Comparison of ENCODE assay signal across 8 cellular contexts in the genomic region with DNA sequence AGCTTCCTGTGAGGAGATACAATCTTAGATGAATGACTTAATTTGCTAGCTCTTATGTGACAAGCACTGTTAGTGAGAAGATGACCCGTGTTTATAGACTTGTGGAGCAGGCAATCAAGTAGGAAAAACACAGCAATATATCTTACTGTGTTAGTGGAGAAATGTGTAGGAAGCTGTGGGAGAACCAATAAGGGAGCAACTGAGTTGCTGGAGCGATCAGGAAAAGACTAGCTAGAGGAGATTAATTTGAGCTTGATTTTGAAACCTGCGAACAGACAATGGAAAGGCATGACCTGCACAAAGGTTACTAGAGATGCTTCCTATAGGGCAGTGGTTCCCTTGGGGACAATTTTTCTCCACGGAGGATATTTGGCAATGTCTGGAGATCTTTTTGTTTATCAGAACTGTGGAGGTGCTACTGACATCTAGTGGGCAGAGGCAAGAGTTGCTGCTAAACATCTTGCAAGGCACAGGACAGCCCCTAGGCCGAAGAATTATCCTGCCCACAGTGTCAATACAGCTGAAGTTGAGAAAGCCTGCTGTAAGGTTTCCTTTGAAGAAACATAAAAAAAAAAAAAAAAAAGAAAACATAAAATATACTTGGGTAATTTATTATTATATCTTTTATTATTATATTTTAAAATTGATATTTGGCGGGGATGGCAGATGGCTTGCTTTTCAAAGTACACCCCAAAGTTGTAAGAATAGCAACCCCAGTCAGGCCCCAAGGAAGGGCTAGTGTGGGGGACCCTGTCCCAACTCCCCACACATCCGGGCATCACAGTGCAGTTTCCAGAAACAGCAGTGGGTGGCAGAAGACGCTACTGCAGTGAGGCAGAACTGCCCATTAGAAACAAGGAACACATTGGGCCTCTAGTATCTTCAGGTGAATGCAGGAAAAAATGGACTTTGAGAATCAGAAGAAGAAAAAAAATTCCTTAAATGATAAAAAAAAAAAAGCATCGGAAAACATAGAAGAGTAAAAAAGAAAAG.
DNase-seq lines count a peak whose midpoint lies in the region; ATAC-seq and TF ChIP-seq lines count a peak whose summit lies in the region.

No MANE protein-coding gene starts in this region.

- H3K9me3 Mint-ChIP-seq in activated T-helper 1 cell treated with anti-CD3 and anti-CD28 coated beads, Interleukin-12 subunit alpha, Interleukin-12 subunit beta, Interleukin-2, Interleukin-4 antibody, amounts not matched to agents 30 ng/mL and 10 ng/mL and 1 ng/mL, durations not matched to agents 14 hours and 24 hours and 36 hours = no peaks in the 10 kb centered on the region
- H3K9me3 Mint-ChIP-seq in natural killer cell treated with Interleukin-12 subunit alpha and Interleukin-12 subunit beta and Interleukin-15 and Interleukin-18, amount 100 ng/mL, for 72 hours = peaks cover 3% of the 10 kb centered on the region

- H3K27me3 Mint-ChIP-seq in activated T-helper 1 cell treated with anti-CD3 and anti-CD28 coated beads, Interleukin-12 subunit alpha, Interleukin-12 subunit beta, Interleukin-2, Interleukin-4 antibody, amounts not matched to agents 30 ng/mL and 10 ng/mL and 1 ng/mL, durations not matched to agents 14 hours and 24 hours and 36 hours (ENCODE audit: insufficient read depth) = peaks cover 2% of the 10 kb centered on the region
- peaks cover 0 to 2% of the 10 kb centered on the region in 2 donors for H3K27me3 Mint-ChIP-seq in natural killer cell treated with Interleukin-12 subunit alpha and Interleukin-12 subunit beta and Interleukin-15 and Interleukin-18, amount 100 ng/mL, for 72 hours

- peak; percentile 32 for DNase-seq in Caki2 (ENCODE audit: low read depth)
- peak; percentile 6 for DNase-seq in NCI-H1105 (lab: John Stamatoyannopoulos, UW)
- DNase-seq in astrocyte of the spinal cord (ENCODE audit: low read depth, low spot score) = peak; percentile 54
- peak; percentile 86 for DNase-seq in left kidney (ENCODE audit: low read depth, low spot score)
- no peak for DNase-seq in activated T-helper 1 cell treated with anti-CD3 and anti-CD28 coated beads, Interleukin-12 subunit alpha, Interleukin-12 subunit beta, Interleukin-2, Interleukin-4 antibody, amounts not matched to agents 30 ng/mL and 10 ng/mL and 1 ng/mL, durations not matched to agents 14 hours and 24 hours and 36 hours (ENCODE audit: low spot score)
- no peak for DNase-seq in natural killer cell treated with Interleukin-12 subunit alpha and Interleukin-12 subunit beta and Interleukin-15 and Interleukin-18, amount 100 ng/mL, for 72 hours (ENCODE audit: low spot score)

- no peaks in the 10 kb centered on the region for H3K36me3 Mint-ChIP-seq in activated T-helper 1 cell treated with anti-CD3 and anti-CD28 coated beads, Interleukin-12 subunit alpha, Interleukin-12 subunit beta, Interleukin-2, Interleukin-4 antibody, amounts not matched to agents 30 ng/mL and 10 ng/mL and 1 ng/mL, durations not matched to agents 14 hours and 24 hours and 36 hours (ENCODE audit: low read depth)
- no peaks in the 10 kb centered on the region for H3K36me3 Mint-ChIP-seq in natural killer cell treated with Interleukin-12 subunit alpha and Interleukin-12 subunit beta and Interleukin-15 and Interleukin-18, amount 100 ng/mL, for 72 hours

- H3K4me3 ChIP-seq in astrocyte of the spinal cord (ENCODE audit: low read depth, low read length) = no peak overlapping the region

- no peak overlapping the region for H3K27ac Mint-ChIP-seq in activated T-helper 1 cell treated with anti-CD3 and anti-CD28 coated beads, Interleukin-12 subunit alpha, Interleukin-12 subunit beta, Interleukin-2, Interleukin-4 antibody, amounts not matched to agents 30 ng/mL and 10 ng/mL and 1 ng/mL, durations not matched to agents 14 hours and 24 hours and 36 hours
- no peak overlapping the region for H3K27ac Mint-ChIP-seq in natural killer cell treated with Interleukin-12 subunit alpha and Interleukin-12 subunit beta and Interleukin-15 and Interleukin-18, amount 100 ng/mL, for 72 hours

- in situ Hi-C loops in Caki2 (cut with HindIII; ENCODE audit: low pct_unique_long_range_greater_than_20kb, low sequenced_read_pairs) = no loop called here
- in situ Hi-C loops in astrocyte of the spinal cord (cut with HindIII; ENCODE audit: low sequenced_read_pairs) = no loop called here

- peak; percentile 85 for ATAC-seq in GM18511 (IDR thresholded peaks at IDR 0.05; ENCODE audit: unreplicated experiment)
- peak; percentile 90 for ATAC-seq in HG02852 (IDR thresholded peaks at IDR 0.05; ENCODE audit: unreplicated experiment)
- no peak for ATAC-seq in natural killer cell treated with Interleukin-12 subunit alpha and Interleukin-12 subunit beta and Interleukin-15 and Interleukin-18, amount 100 ng/mL, for 72 hours

- peak; percentile 84 for TF ChIP-seq CTCF in astrocyte of the spinal cord (IDR thresholded peaks at IDR 0.05; ENCODE audit: low read depth, low read length)

- intact Hi-C loops in activated T-helper 1 cell treated with anti-CD3 and anti-CD28 coated beads, Interleukin-12 subunit alpha, Interleukin-12 subunit beta, Interleukin-2, Interleukin-4 antibody, amounts not matched to agents 30 ng/mL and 10 ng/mL and 1 ng/mL, durations not matched to agents 14 hours and 24 hours and 36 hours (cut with micrococcal nuclease) = loop anchor here (1.0 to 10.0 kb wide), 3 partner anchors 320 to 577 kb away; no protein-coding TSS in a partner anchor

- no peaks in the 10 kb centered on the region for H3K4me1 Mint-ChIP-seq in activated T-helper 1 cell treated with anti-CD3 and anti-CD28 coated beads, Interleukin-12 subunit alpha, Interleukin-12 subunit beta, Interleukin-2, Interleukin-4 antibody, amounts not matched to agents 30 ng/mL and 10 ng/mL and 1 ng/mL, durations not matched to agents 14 hours and 24 hours and 36 hours (ENCODE audit: low read depth)
- peaks cover 0 to 5% of the 10 kb centered on the region in 2 donors for H3K4me1 Mint-ChIP-seq in natural killer cell treated with Interleukin-12 subunit alpha and Interleukin-12 subunit beta and Interleukin-15 and Interleukin-18, amount 100 ng/mL, for 72 hours (ENCODE audit: low read depth in 2 of 2)

- no peak overlapping the region for H3K4me3 Mint-ChIP-seq in activated T-helper 1 cell treated with anti-CD3 and anti-CD28 coated beads, Interleukin-12 subunit alpha, Interleukin-12 subunit beta, Interleukin-2, Interleukin-4 antibody, amounts not matched to agents 30 ng/mL and 10 ng/mL and 1 ng/mL, durations not matched to agents 14 hours and 24 hours and 36 hours
- H3K4me3 Mint-ChIP-seq in natural killer cell treated with Interleukin-12 subunit alpha and Interleukin-12 subunit beta and Interleukin-15 and Interleukin-18, amount 100 ng/mL, for 72 hours = no peak overlapping the region

Comparison
In these comparisons a context has a peak if more than half of its experiments do, and no peak if none do; other contexts are left out.
1. DNase-seq: peak in Caki2 (single experiment), NCI-H1105 (single experiment), astrocyte of the spinal cord (single experiment) and left kidney (single experiment); none in activated T-helper 1 cell treated with anti-CD3 and anti-CD28 coated beads, Interleukin-12 subunit alpha, Interleukin-12 subunit beta, Interleukin-2, Interleukin-4 antibody, amounts not matched to agents 30 ng/mL and 10 ng/mL and 1 ng/mL, durations not matched to agents 14 hours and 24 hours and 36 hours (single experiment) and natural killer cell treated with Interleukin-12 subunit alpha and Interleukin-12 subunit beta and Interleukin-15 and Interleukin-18, amount 100 ng/mL, for 72 hours (single experiment).
2. ATAC-seq: peak in GM18511 (single experiment) and HG02852 (single experiment); none in natural killer cell treated with Interleukin-12 subunit alpha and Interleukin-12 subunit beta and Interleukin-15 and Interleukin-18, amount 100 ng/mL, for 72 hours (0 of 2).